ENCODE assay signal across 9 cellular contexts in genomic region chr2:237685408-237685807, GRCh38. TPM values are rescaled to one million over a fixed set of nuclear protein-coding genes. Genes with fewer than 3 reads are reported as not detected.
A peak's percentile ranks its signal among the peaks of the same experiment; 100 is the strongest.
DNase-seq lines count a peak whose midpoint lies in the region; ATAC-seq and TF ChIP-seq lines count a peak whose summit lies in the region.
"Had no signal": no experiment of that assay in that cellular context is flagged by ENCODE, and none has a peak within 500 bp of the region (broad histone marks: within the 10 kb centered on the region; RNA-seq: fewer than 3 reads in every experiment).

No MANE protein-coding gene starts in this region.

- no peak for TF ChIP-seq CTCF in WTC11 (IDR thresholded peaks at IDR 0.05)

- CTCF ChIA-PET in WTC11 (lab: Charles Lee) = interaction anchor here (0.5 to 4.2 kb wide), 21 partner anchors 9 to 1368 kb away, joined by 3 to 63 read pairs (median 4); no protein-coding TSS in a partner anchor

- in situ Hi-C loops in ACHN (cut with HindIII; ENCODE audit: low pct_ligation_motif_present, low pct_unique_long_range_greater_than_20kb, low sequenced_read_pairs) = no loop called here

- peaks cover 18% of the 10 kb centered on the region for H3K9me3 Mint-ChIP-seq in WTC11
- H3K9me3 Mint-ChIP-seq: activated naive CD8-positive, alpha-beta T cell treated with anti-CD3 and anti-CD28 coated beads, Interleukin-2, amount 10 ng/mL, durations not matched to agents 7 days and 5 days had no signal

- DNase-seq in ACHN (peak; percentile 59), H4 (ENCODE audit: low spot score) (peak; percentile 41), WTC11 (ENCODE audit: low spot score) (no peak), kidney tubule cell (ENCODE audit: low spot score) (peak; percentile 22), COLO829 (ENCODE audit: low spot score) (no peak), NOMO-1 treated with dmso at 0.1 percent for 144 hours (lab: John Stamatoyannopoulos, UW; ENCODE audit: unreplicated experiment) (no peak), NCI-H146 (lab: John Stamatoyannopoulos, UW) (no peak)
- DNase-seq: activated naive CD8-positive, alpha-beta T cell treated with anti-CD3 and anti-CD28 coated beads, Interleukin-2, amount 10 ng/mL, durations not matched to agents 7 days and 5 days had no signal

- H3K36me3 Mint-ChIP-seq in WTC11 = peaks cover 35% of the 10 kb centered on the region
- H3K36me3 Mint-ChIP-seq: activated naive CD8-positive, alpha-beta T cell treated with anti-CD3 and anti-CD28 coated beads, Interleukin-2, amount 10 ng/mL, durations not matched to agents 7 days and 5 days had no signal

- ATAC-seq in WTC11 = peak; percentile 91
- ATAC-seq in HG02610 (IDR thresholded peaks at IDR 0.05; ENCODE audit: unreplicated experiment) = no peak

- H3K27me3 Mint-ChIP-seq in WTC11 (ENCODE audit: low read depth) = no peaks in the 10 kb centered on the region
- H3K27me3 Mint-ChIP-seq: activated naive CD8-positive, alpha-beta T cell treated with anti-CD3 and anti-CD28 coated beads, Interleukin-2, amount 10 ng/mL, durations not matched to agents 7 days and 5 days had no signal

- H3K4me1 Mint-ChIP-seq in WTC11 = peaks cover 11% of the 10 kb centered on the region

- H3K27ac Mint-ChIP-seq in WTC11 = peak overlapping the region; percentile 11; the same call in 1 of the 2 replicates
- H3K27ac Mint-ChIP-seq: activated naive CD8-positive, alpha-beta T cell treated with anti-CD3 and anti-CD28 coated beads, Interleukin-2, amount 10 ng/mL, durations not matched to agents 7 days and 5 days had no signal

- H3K4me3 Mint-ChIP-seq in WTC11 = no peak overlapping the region
- H3K4me3 Mint-ChIP-seq: activated naive CD8-positive, alpha-beta T cell treated with anti-CD3 and anti-CD28 coated beads, Interleukin-2, amount 10 ng/mL, durations not matched to agents 7 days and 5 days had no signal

- POLR2A ChIA-PET in WTC11 (lab: Charles Lee) = interaction anchor here (1.0 kb wide), 1 partner anchor 10 kb away, joined by 3 read pairs; no protein-coding TSS in a partner anchor

TF ChIP-seq in WTC11, 78 proteins besides CTCF, POLR2A, EP300 and RAD21:
- TF ChIP-seq ZBTB43 (CRISPR knock-in tag; IDR thresholded peaks at IDR 0.05) = no peak
- no peak for TF ChIP-seq FOXP1 (CRISPR knock-in tag; IDR thresholded peaks at IDR 0.05; ENCODE audit: borderline replicate concordance)
- no peak for TF ChIP-seq ZNF232 (CRISPR knock-in tag; IDR thresholded peaks at IDR 0.05)
- TF ChIP-seq USF2 (CRISPR knock-in tag; IDR thresholded peaks at IDR 0.05) = no peak
- no peak for TF ChIP-seq IRF1 (CRISPR knock-in tag; IDR thresholded peaks at IDR 0.05)
- no peak for TF ChIP-seq OVOL2 (CRISPR knock-in tag; IDR thresholded peaks at IDR 0.05; ENCODE audit: borderline replicate concordance)
- TF ChIP-seq ATF3 (CRISPR knock-in tag; conservative IDR thresholded peaks at IDR 0.05) = no peak

RNA-seq across cellular contexts. Expression of gene LRRFIP1, which starts 58.0 kb away (rescaled TPM):
- total RNA-seq in H4 (2014; rRNA removed; shearing (Covaris generic)) = 19.0 and 21.5 TPM in 2 replicates
- total RNA-seq in WTC11 (2021) = 70.6 to 88.4 TPM (median 71.2 TPM) in 3 replicates

Comparison
In these comparisons a context has a peak if more than half of its experiments do, and no peak if none do; other contexts are left out.
1. DNase-seq: peak in ACHN (single experiment), H4 (single experiment) and kidney tubule cell (single experiment); none in WTC11 (single experiment), COLO829 (single experiment), NOMO-1 treated with dmso at 0.1 percent for 144 hours (single experiment) and NCI-H146 (single experiment).